8 cellular contexts compared by ENCODE assay signal in genomic region chr14:105301103-105301914, GRCh38. TPM values are rescaled to one million over a fixed set of nuclear protein-coding genes. Genes with fewer than 3 reads are reported as not detected.
DNase-seq lines count a peak whose midpoint lies in the region; ATAC-seq and TF ChIP-seq lines count a peak whose summit lies in the region.

No MANE protein-coding gene starts in this region.

- peak overlapping the region; percentile 72 for H3K4me3 ChIP-seq in HAP-1
- H3K4me3 ChIP-seq in MM.1S (ENCODE audit: low read length): peak overlapping the region; percentile 67
- peak overlapping the region; percentile 77 to 82 for H3K4me3 ChIP-seq in foreskin fibroblast (ENCODE audit: low read depth in 1 of 2, low read length in 2 of 2)

- H3K4me2 ChIP-seq in MM.1S (ENCODE audit: low read depth, low read length): peak overlapping the region; percentile 63; the same call in 1 of the 2 replicates

- in situ Hi-C loops in G401 (cut with HindIII; ENCODE audit: low sequenced_read_pairs) (no loop called here), HAP-1 (cut with MboI; ENCODE audit: low sequenced_read_pairs) (no loop called here)

- peak overlapping the region; percentile 58; the same call in 1 of the 2 replicates for H2AFZ ChIP-seq in MM.1S (ENCODE audit: low read length)

- H3K36me3 Mint-ChIP-seq in neural crest cell (ENCODE audit: low read depth): no peaks in the 10 kb centered on the region

- H3K27ac ChIP-seq in MM.1S (ENCODE audit: low read length): peak overlapping the region; percentile 78; the same call in 1 of the 2 replicates

- H3K36me3 ChIP-seq in HAP-1 (replicated peaks): no peaks in the 10 kb centered on the region
- no peaks in the 10 kb centered on the region for H3K36me3 ChIP-seq in MM.1S (replicated peaks; ENCODE audit: insufficient read depth, low read length)

- ATAC-seq in stimulated activated naive CD8-positive, alpha-beta T cell treated with anti-CD3 and anti-CD28 coated beads, Interleukin-15, amount 100 ng/mL, for 72 hours: peak; percentile 87

- peak overlapping the region; percentile 54; the same call in 1 of the 2 replicates for H3K9ac ChIP-seq in MM.1S (ENCODE audit: low read length)

- H3K9me3 Mint-ChIP-seq in neural crest cell: no peaks in the 10 kb centered on the region
- no peaks in the 10 kb centered on the region for H3K9me3 Mint-ChIP-seq in stimulated activated naive CD8-positive, alpha-beta T cell treated with anti-CD3 and anti-CD28 coated beads, Interleukin-15, amount 100 ng/mL, for 72 hours

- H3K9me3 ChIP-seq in HAP-1: no peaks in the 10 kb centered on the region
- no peaks in the 10 kb centered on the region for H3K9me3 ChIP-seq in MM.1S (replicated peaks; ENCODE audit: insufficient read depth, low read length)

- no peaks in the 10 kb centered on the region for H4K20me1 ChIP-seq in MM.1S (ENCODE audit: insufficient read depth, low read length)

- H3F3A ChIP-seq in MM.1S (ENCODE audit: insufficient read depth, low read length): no peaks in the 10 kb centered on the region

- peaks cover 15% of the 10 kb centered on the region for H3K4me1 Mint-ChIP-seq in neural crest cell
- peaks cover 61% of the 10 kb centered on the region for H3K4me1 Mint-ChIP-seq in stimulated activated naive CD8-positive, alpha-beta T cell treated with anti-CD3 and anti-CD28 coated beads, Interleukin-15, amount 100 ng/mL, for 72 hours

- H3K27ac Mint-ChIP-seq in neural crest cell (ENCODE audit: unreplicated experiment): peak overlapping the region; percentile 86
- peak overlapping the region; percentile 61 to 96 for H3K27ac Mint-ChIP-seq in stimulated activated naive CD8-positive, alpha-beta T cell treated with anti-CD3 and anti-CD28 coated beads, Interleukin-15, amount 100 ng/mL, for 72 hours

- peak overlapping the region; percentile 90 for H3K4me3 Mint-ChIP-seq in neural crest cell
- H3K4me3 Mint-ChIP-seq in stimulated activated naive CD8-positive, alpha-beta T cell treated with anti-CD3 and anti-CD28 coated beads, Interleukin-15, amount 100 ng/mL, for 72 hours: peak overlapping the region; percentile 88 to 91

- TF ChIP-seq CTCF in MM.1S (IDR thresholded peaks at IDR 0.05; ENCODE audit: low read length) (no peak), foreskin fibroblast (IDR thresholded peaks at IDR 0.05; ENCODE audit: low read depth, low read length) (no peak), neural crest cell (conservative IDR thresholded peaks at IDR 0.05) (no peak)

- H3K27me3 ChIP-seq in HAP-1 (ENCODE audit: low read depth): no peaks in the 10 kb centered on the region
- no peaks in the 10 kb centered on the region for H3K27me3 ChIP-seq in MM.1S (replicated peaks; ENCODE audit: insufficient read depth, low read length)

- H3K27me3 Mint-ChIP-seq in neural crest cell (ENCODE audit: low read depth): peaks cover 6% of the 10 kb centered on the region
- H3K27me3 Mint-ChIP-seq in stimulated activated naive CD8-positive, alpha-beta T cell treated with anti-CD3 and anti-CD28 coated beads, Interleukin-15, amount 100 ng/mL, for 72 hours: no peaks in the 10 kb centered on the region

- DNase-seq in G401 (ENCODE audit: low spot score) (peak; percentile 94), HAP-1 (ENCODE audit: low spot score in 2 of 2) (peak; percentile 97 to 100), MM.1S (peak; percentile 92), SIG-M5 (lab: John Stamatoyannopoulos, UW) (peak; percentile 52), foreskin fibroblast (peak; percentile 90 to 98), neural crest cell (ENCODE audit: low read depth, low spot score) (peak; percentile 99)
- peak; percentile 99 for DNase-seq in activated gamma-delta T cell treated with anti-CD3 and anti-CD28 coated beads, Interleukin-2, amount 50 U/mL, for 16 hours (ENCODE audit: low read depth)
- peak; percentile 96 to 98 for DNase-seq in stimulated activated naive CD8-positive, alpha-beta T cell treated with anti-CD3 and anti-CD28 coated beads, Interleukin-15, amount 100 ng/mL, for 72 hours

- H3K4me1 ChIP-seq in HAP-1 (peaks cover 6% of the 10 kb centered on the region), MM.1S (ENCODE audit: low read length) (no peaks in the 10 kb centered on the region)

- H3K9me2 ChIP-seq in MM.1S (replicated peaks; ENCODE audit: insufficient read depth, low read length): no peaks in the 10 kb centered on the region

- peaks cover 26% of the 10 kb centered on the region for H3K79me2 ChIP-seq in MM.1S (ENCODE audit: low read length)

RNA-seq across cellular contexts. Expression of gene BRF1, which starts 0.5 kb away (rescaled TPM):
- 30.3 and 46.8 TPM in 2 replicates for total RNA-seq in G401 (2014; rRNA removed; shearing (Covaris generic))
- 50.0 and 51.1 TPM in 2 replicates for total RNA-seq in neural crest cell

RNA-seq across cellular contexts. Expression of gene PACS2, which starts 13.2 kb away (rescaled TPM):
- 36.9 and 50.7 TPM in 2 replicates for total RNA-seq in G401 (2014; rRNA removed; shearing (Covaris generic))
- total RNA-seq in neural crest cell: 101 and 104 TPM in 2 replicates

RNA-seq across cellular contexts. Expression of gene BTBD6, which starts 53.0 kb away (rescaled TPM):
- 40.4 and 42.6 TPM in 2 replicates for total RNA-seq in G401 (2014; rRNA removed; shearing (Covaris generic))
- total RNA-seq in neural crest cell: 33.6 and 36.6 TPM in 2 replicates

Comparison
In these comparisons a context has a peak if more than half of its experiments do, and no peak if none do; other contexts are left out.
1. Peak in every context shown above with its lines: DNase-seq, ATAC-seq, H3K4me3 ChIP-seq and H3K27ac ChIP-seq.